23 cellular contexts compared by ENCODE assay signal in genomic region chr5:13276143-13276542, GRCh38.
"Had no signal": no experiment of that assay in that cellular context is flagged by ENCODE, and none has a peak within 500 bp of the region (broad histone marks: within the 10 kb centered on the region; RNA-seq: fewer than 3 reads in every experiment).

No MANE protein-coding gene starts in this region.

- H3K27ac Mint-ChIP-seq: activated CD4-positive, alpha-beta T cell treated with anti-CD3 and anti-CD28 coated beads, Interleukin-2, amount 10 ng/mL, durations not matched to agents 7 days and 5 days; activated naive CD4-positive, alpha-beta T cell treated with anti-CD3 and anti-CD28 coated beads, Interleukin-2, amount 50 U/mL, for 72 hours; activated T-cell treated with anti-CD3 and anti-CD28 coated beads, Interleukin-2, amount 50 U/mL, for 72 hours; effector memory CD8-positive, alpha-beta T cell; natural killer cell; stimulated activated effector memory CD8-positive, alpha-beta T cell treated with anti-CD3 and anti-CD28 coated beads, Interleukin-12 subunit alpha, Interleukin-12 subunit beta, amount 100 ng/mL, for 72 hours had no signal

- H3K4me3 ChIP-seq: adrenal gland, cardiac muscle cell, gastrocnemius medialis, heart left ventricle, pancreas, right lobe of liver, smooth muscle cell, stomach, vagina had no signal

- H3K36me3 Mint-ChIP-seq: activated naive CD4-positive, alpha-beta T cell treated with anti-CD3 and anti-CD28 coated beads, Interleukin-2, amount 50 U/mL, for 72 hours; natural killer cell; stimulated activated effector memory CD8-positive, alpha-beta T cell treated with anti-CD3 and anti-CD28 coated beads, Interleukin-12 subunit alpha, Interleukin-12 subunit beta, amount 100 ng/mL, for 72 hours had no signal

- FAIRE-seq: pancreas had no signal

- ATAC-seq: activated CD4-positive, CD25-positive, alpha-beta regulatory T cell treated with anti-CD3 and anti-CD28 coated beads, Interleukin-2, amount 50 U/mL, for 24 hours; activated naive CD4-positive, alpha-beta T cell treated with anti-CD3 and anti-CD28 coated beads, Interleukin-2, amount 50 U/mL, for 72 hours; activated T-cell treated with anti-CD3 and anti-CD28 coated beads, Interleukin-2, amount 50 U/mL, for 72 hours; effector memory CD8-positive, alpha-beta T cell; gastrocnemius medialis; heart left ventricle; natural killer cell; pancreas; right lobe of liver; stimulated activated effector memory CD8-positive, alpha-beta T cell treated with anti-CD3 and anti-CD28 coated beads, Interleukin-12 subunit alpha, Interleukin-12 subunit beta, amount 100 ng/mL, for 72 hours had no signal

- H3K4me1 Mint-ChIP-seq: activated CD4-positive, alpha-beta T cell treated with anti-CD3 and anti-CD28 coated beads, Interleukin-2, amount 10 ng/mL, durations not matched to agents 7 days and 5 days; natural killer cell; stimulated activated effector memory CD8-positive, alpha-beta T cell treated with anti-CD3 and anti-CD28 coated beads, Interleukin-12 subunit alpha, Interleukin-12 subunit beta, amount 100 ng/mL, for 72 hours had no signal

- H3K27me3 Mint-ChIP-seq: activated CD4-positive, alpha-beta T cell treated with anti-CD3 and anti-CD28 coated beads, Interleukin-2, amount 10 ng/mL, durations not matched to agents 7 days and 5 days; effector memory CD8-positive, alpha-beta T cell had no signal

- H3K4me3 Mint-ChIP-seq: activated CD4-positive, alpha-beta T cell treated with anti-CD3 and anti-CD28 coated beads, Interleukin-2, amount 10 ng/mL, durations not matched to agents 7 days and 5 days; activated T-cell treated with anti-CD3 and anti-CD28 coated beads, Interleukin-2, amount 50 U/mL, for 72 hours; effector memory CD8-positive, alpha-beta T cell; natural killer cell; stimulated activated effector memory CD8-positive, alpha-beta T cell treated with anti-CD3 and anti-CD28 coated beads, Interleukin-12 subunit alpha, Interleukin-12 subunit beta, amount 100 ng/mL, for 72 hours had no signal

- DNase-seq: activated CD4-positive, alpha-beta T cell treated with anti-CD3 and anti-CD28 coated beads, Interleukin-2, amount 10 ng/mL, durations not matched to agents 7 days and 5 days; activated CD8-positive, alpha-beta memory T cell treated with anti-CD3 and anti-CD28 coated beads for 24 hours; activated CD8-positive, alpha-beta memory T cell treated with anti-CD3 and anti-CD28 coated beads, Interleukin-2, amount 50 U/mL, for 48 hours; activated gamma-delta T cell; activated T-cell treated with anti-CD3 and anti-CD28 coated beads, Interleukin-2, amount 50 U/mL, for 72 hours; adrenal gland; effector memory CD8-positive, alpha-beta T cell; gastrocnemius medialis; heart left ventricle; mesendoderm; natural killer cell; pancreas; right lobe of liver; stimulated activated CD4-positive, alpha-beta T cell treated with anti-CD3 and anti-CD28 coated beads, Interleukin-4, amount 100 ng/mL, for 1 hour; stomach; T1000; trophoblast cell had no signal
